ENCODE assay signal across 23 cellular contexts in the genomic region with DNA sequence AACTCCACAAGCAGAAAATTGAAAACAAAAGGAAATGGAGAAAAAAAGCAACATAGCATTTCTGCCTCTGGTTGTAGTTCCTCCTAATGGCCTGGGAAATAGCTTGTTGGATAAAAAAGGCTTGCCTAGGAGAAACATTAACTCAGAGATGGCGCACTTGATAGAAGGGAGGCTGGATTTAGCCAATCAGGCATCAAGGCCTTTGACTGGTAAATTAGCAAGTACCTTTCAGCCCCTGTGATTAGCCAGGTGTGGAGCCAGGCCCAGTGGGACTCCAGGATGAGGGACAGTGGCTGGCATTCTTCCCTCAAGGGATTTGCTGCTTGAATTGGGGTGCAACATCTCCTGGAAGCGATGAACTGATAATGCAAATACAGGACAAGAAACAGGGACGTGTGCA.
DNase-seq lines count a peak whose midpoint lies in the region; ATAC-seq and TF ChIP-seq lines count a peak whose summit lies in the region.
"Had no signal": no experiment of that assay in that cellular context is flagged by ENCODE, and none has a peak within 500 bp of the region (broad histone marks: within the 10 kb centered on the region; RNA-seq: fewer than 3 reads in every experiment).

No MANE protein-coding gene starts in this region.

- H3K4me3 ChIP-seq in testis: no peak overlapping the region
- H3K4me3 ChIP-seq: esophagus squamous epithelium had no signal

- WGBS in testis, 2 donors: 82 to 85% methylated on average over 3 of the region's 3 CpGs

- no peak for TF ChIP-seq POLR2A in testis (IDR thresholded peaks at IDR 0.05)

- H3K27me3 ChIP-seq in testis: no peaks in the 10 kb centered on the region

- DNase-seq in DMS79 treated with DMSO at 0.1 percent for 48 hours (lab: John Stamatoyannopoulos, UW) (peak; percentile 2), NCI-H526 (lab: John Stamatoyannopoulos, UW) (peak; percentile 57 to 74), left colon (no peak), testis (no peak), AG08395 (ENCODE audit: low spot score) (no peak)
- DNase-seq: activated CD4-positive, alpha-beta memory T cell treated with anti-CD3 and anti-CD28 coated beads, Interleukin-2, amount 10 ng/mL, durations not matched to agents 7 days and 5 days; activated T-cell treated with anti-CD3 and anti-CD28 coated beads, Interleukin-2, amount 50 U/mL, for 1 hour; CD4-positive, alpha-beta memory T cell; effector CD8-positive, alpha-beta T cell; EL; esophagus squamous epithelium; left ventricle myocardium superior; NCI-H146; NCI-H510A; occipital lobe; PC-3; SIG-M5; stimulated activated CD4-positive, alpha-beta T cell treated with anti-CD3 and anti-CD28 coated beads, Interleukin-15, amount 100 ng/mL, for 24 hours; T-helper 2 cell had no signal

- TF ChIP-seq CTCF in 22Rv1 (IDR thresholded peaks at IDR 0.05) (no peak), testis (IDR thresholded peaks at IDR 0.05) (no peak)

- peak; percentile 48 for ATAC-seq in left colon
- ATAC-seq in GM21528 (IDR thresholded peaks at IDR 0.05; ENCODE audit: low FRiP score, unreplicated experiment): no peak
- no peak for ATAC-seq in GM21367 (IDR thresholded peaks at IDR 0.05; ENCODE audit: unreplicated experiment)
- ATAC-seq: left ventricle myocardium superior, PC-3 had no signal

- intact Hi-C loops in left colon (cut with DNase I, micrococcal nuclease): no loop called here
- intact Hi-C loops in testis (cut with DNase I; ENCODE audit: low total_unique reads): no loop called here

- H3K4me1 ChIP-seq in testis: peaks cover 5% of the 10 kb centered on the region
- H3K4me1 ChIP-seq: esophagus squamous epithelium had no signal

- H3K36me3 ChIP-seq in testis (ENCODE audit: low read depth, missing control alignments): no peaks in the 10 kb centered on the region
- H3K36me3 ChIP-seq: esophagus squamous epithelium had no signal

- H3K27ac ChIP-seq in 22Rv1 (peak overlapping the region; percentile 16; the same call in 1 of the 2 replicates), testis (no peak overlapping the region)
- H3K27ac ChIP-seq: esophagus squamous epithelium, VCaP had no signal

- H3K9me3 ChIP-seq in testis: no peaks in the 10 kb centered on the region
- H3K9me3 ChIP-seq: esophagus squamous epithelium had no signal

Comparison
In these comparisons a context has a peak if more than half of its experiments do, and no peak if none do; other contexts are left out.
1. DNase-seq: peak in DMS79 treated with DMSO at 0.1 percent for 48 hours (single experiment) and NCI-H526 (2 of 2); none in left colon (0 of 2), testis (single experiment) and AG08395 (single experiment).